Comparison of ENCODE assay signal across 1 cellular context in the genomic region with DNA sequence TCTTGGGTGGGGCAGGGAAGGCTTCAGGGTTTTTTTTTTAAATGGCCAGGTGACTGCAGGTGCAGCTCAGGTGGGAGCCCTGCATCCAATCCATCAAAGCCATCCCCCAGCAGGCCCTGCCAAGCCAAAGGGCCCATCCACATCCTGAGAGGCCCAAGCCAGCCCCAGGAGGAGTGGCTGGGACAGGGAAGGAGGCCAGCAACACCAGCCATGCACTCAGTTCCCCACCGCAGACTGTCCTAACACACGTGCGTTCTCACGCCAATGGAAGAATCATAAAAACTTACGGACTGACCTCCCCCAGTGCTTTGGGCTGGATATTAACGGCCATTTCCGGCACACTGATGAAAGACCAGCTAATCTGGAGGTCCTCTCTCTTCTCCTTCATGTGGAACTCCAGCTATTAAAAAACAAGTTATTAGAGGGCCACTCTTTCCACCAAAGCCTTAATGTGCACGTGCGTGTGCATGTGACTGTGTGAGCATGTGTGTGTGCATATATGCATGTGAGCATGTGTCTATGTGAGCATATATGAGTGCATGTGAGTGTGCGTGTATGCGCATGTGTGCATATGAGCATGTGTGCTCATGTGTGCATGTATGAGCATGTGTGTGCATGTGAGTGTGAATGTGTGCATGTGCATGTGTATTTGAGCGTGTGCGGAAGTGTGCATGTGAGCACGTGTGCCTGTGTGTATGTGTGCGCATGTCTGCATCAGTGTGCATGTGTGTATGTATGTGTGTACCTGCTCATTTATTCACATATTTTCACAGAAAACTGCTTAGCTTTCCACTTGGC.
TF ChIP-seq lines count a peak whose summit lies in the region.

No MANE protein-coding gene starts in this region.

TF ChIP-seq in HEK293, 187 proteins besides CTCF, POLR2A, EP300 and RAD21 (continued from another document):
- TF ChIP-seq, protein P1, sequence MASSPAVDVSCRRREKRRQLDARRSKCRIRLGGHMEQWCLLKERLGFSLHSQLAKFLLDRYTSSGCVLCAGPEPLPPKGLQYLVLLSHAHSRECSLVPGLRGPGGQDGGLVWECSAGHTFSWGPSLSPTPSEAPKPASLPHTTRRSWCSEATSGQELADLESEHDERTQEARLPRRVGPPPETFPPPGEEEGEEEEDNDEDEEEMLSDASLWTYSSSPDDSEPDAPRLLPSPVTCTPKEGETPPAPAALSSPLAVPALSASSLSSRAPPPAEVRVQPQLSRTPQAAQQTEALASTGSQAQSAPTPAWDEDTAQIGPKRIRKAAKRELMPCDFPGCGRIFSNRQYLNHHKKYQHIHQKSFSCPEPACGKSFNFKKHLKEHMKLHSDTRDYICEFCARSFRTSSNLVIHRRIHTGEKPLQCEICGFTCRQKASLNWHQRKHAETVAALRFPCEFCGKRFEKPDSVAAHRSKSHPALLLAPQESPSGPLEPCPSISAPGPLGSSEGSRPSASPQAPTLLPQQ (tag by site-specific recombination; IDR thresholded peaks at IDR 0.05): no peak
- TF ChIP-seq ZNF138 (tag by site-specific recombination; IDR thresholded peaks at IDR 0.05; ENCODE audit: borderline replicate concordance) (no peak), ZIC2 (tag by site-specific recombination; IDR thresholded peaks at IDR 0.05) (no peak), ZNF48 (tag by site-specific recombination; IDR thresholded peaks at IDR 0.05) (0 out of 2 replicates have a peak, but pooled peaks have one; percentile 22)
- TF ChIP-seq, protein P2, sequence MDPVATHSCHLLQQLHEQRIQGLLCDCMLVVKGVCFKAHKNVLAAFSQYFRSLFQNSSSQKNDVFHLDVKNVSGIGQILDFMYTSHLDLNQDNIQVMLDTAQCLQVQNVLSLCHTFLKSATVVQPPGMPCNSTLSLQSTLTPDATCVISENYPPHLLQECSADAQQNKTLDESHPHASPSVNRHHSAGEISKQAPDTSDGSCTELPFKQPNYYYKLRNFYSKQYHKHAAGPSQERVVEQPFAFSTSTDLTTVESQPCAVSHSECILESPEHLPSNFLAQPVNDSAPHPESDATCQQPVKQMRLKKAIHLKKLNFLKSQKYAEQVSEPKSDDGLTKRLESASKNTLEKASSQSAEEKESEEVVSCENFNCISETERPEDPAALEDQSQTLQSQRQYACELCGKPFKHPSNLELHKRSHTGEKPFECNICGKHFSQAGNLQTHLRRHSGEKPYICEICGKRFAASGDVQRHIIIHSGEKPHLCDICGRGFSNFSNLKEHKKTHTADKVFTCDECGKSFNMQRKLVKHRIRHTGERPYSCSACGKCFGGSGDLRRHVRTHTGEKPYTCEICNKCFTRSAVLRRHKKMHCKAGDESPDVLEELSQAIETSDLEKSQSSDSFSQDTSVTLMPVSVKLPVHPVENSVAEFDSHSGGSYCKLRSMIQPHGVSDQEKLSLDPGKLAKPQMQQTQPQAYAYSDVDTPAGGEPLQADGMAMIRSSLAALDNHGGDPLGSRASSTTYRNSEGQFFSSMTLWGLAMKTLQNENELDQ (tag by site-specific recombination; IDR thresholded peaks at IDR 0.05; ENCODE audit: low read depth): no peak
- TF ChIP-seq, protein P3, sequence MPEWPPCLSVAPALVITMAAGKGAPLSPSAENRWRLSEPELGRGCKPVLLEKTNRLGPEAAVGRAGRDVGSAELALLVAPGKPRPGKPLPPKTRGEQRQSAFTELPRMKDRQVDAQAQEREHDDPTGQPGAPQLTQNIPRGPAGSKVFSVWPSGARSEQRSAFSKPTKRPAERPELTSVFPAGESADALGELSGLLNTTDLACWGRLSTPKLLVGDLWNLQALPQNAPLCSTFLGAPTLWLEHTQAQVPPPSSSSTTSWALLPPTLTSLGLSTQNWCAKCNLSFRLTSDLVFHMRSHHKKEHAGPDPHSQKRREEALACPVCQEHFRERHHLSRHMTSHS (tag by site-specific recombination; IDR thresholded peaks at IDR 0.05): no peak
